Comparison of ENCODE assay signal across 1 cellular context in genomic region chr2:69978157-69978904, GRCh38.
TF ChIP-seq lines count a peak whose summit lies in the region.

No MANE protein-coding gene starts in this region.

TF ChIP-seq in HepG2, 621 proteins besides CTCF, POLR2A, EP300 and RAD21 (continued from another document and continues in another):
- TF ChIP-seq ZNF510 (CRISPR knock-in tag; IDR thresholded peaks at IDR 0.05; ENCODE audit: low read depth) (no peak), HNF1B (CRISPR knock-in tag; IDR thresholded peaks at IDR 0.05) (no peak), ATF7-NPFF (CRISPR knock-in tag; IDR thresholded peaks at IDR 0.05; ENCODE audit: low read depth) (no peak), ZNF660 (CRISPR knock-in tag; IDR thresholded peaks at IDR 0.05; ENCODE audit: borderline replicate concordance, low read depth) (no peak), ZNF891 (CRISPR knock-in tag; IDR thresholded peaks at IDR 0.05) (no peak), ZBTB40 (IDR thresholded peaks at IDR 0.05) (no peak), ZBTB40 (CRISPR knock-in tag; IDR thresholded peaks at IDR 0.05) (0 out of 2 replicates have a peak, but pooled peaks have one; percentile 10), SRY (CRISPR knock-in tag; IDR thresholded peaks at IDR 0.05) (no peak), GZF1 (CRISPR knock-in tag; IDR thresholded peaks at IDR 0.05) (no peak), HDAC6 (IDR thresholded peaks at IDR 0.05; ENCODE audit: low read depth, low read length) (no peak), ZNF205 (CRISPR knock-in tag; IDR thresholded peaks at IDR 0.05) (no peak), ZSCAN5A (CRISPR knock-in tag; IDR thresholded peaks at IDR 0.05; ENCODE audit: borderline replicate concordance) (no peak), NCOA1 (CRISPR knock-in tag; IDR thresholded peaks at IDR 0.05) (no peak), NFATC3 (CRISPR knock-in tag; IDR thresholded peaks at IDR 0.05) (no peak), KDM5A (IDR thresholded peaks at IDR 0.05; ENCODE audit: borderline replicate concordance, low read length) (no peak), TFAP4 (IDR thresholded peaks at IDR 0.05; ENCODE audit: borderline replicate concordance, low read depth) (no peak), IKZF4 (CRISPR knock-in tag; IDR thresholded peaks at IDR 0.05; ENCODE audit: borderline replicate concordance, low read depth, not compliant biosample characterization) (no peak), FOXK2 (IDR thresholded peaks at IDR 0.05) (no peak), SRF (IDR thresholded peaks at IDR 0.05; ENCODE audit: low read depth, low read length) (no peak), ZNF24 (IDR thresholded peaks at IDR 0.05) (no peak)
- TF ChIP-seq, protein P1, sequence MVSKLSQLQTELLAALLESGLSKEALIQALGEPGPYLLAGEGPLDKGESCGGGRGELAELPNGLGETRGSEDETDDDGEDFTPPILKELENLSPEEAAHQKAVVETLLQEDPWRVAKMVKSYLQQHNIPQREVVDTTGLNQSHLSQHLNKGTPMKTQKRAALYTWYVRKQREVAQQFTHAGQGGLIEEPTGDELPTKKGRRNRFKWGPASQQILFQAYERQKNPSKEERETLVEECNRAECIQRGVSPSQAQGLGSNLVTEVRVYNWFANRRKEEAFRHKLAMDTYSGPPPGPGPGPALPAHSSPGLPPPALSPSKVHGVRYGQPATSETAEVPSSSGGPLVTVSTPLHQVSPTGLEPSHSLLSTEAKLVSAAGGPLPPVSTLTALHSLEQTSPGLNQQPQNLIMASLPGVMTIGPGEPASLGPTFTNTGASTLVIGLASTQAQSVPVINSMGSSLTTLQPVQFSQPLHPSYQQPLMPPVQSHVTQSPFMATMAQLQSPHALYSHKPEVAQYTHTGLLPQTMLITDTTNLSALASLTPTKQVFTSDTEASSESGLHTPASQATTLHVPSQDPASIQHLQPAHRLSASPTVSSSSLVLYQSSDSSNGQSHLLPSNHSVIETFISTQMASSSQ (IDR thresholded peaks at IDR 0.05; ENCODE audit: low read depth) = no peak
- TF ChIP-seq, protein P1 (CRISPR knock-in tag; IDR thresholded peaks at IDR 0.05; ENCODE audit: borderline replicate concordance) = no peak
- TF ChIP-seq, protein P2, sequence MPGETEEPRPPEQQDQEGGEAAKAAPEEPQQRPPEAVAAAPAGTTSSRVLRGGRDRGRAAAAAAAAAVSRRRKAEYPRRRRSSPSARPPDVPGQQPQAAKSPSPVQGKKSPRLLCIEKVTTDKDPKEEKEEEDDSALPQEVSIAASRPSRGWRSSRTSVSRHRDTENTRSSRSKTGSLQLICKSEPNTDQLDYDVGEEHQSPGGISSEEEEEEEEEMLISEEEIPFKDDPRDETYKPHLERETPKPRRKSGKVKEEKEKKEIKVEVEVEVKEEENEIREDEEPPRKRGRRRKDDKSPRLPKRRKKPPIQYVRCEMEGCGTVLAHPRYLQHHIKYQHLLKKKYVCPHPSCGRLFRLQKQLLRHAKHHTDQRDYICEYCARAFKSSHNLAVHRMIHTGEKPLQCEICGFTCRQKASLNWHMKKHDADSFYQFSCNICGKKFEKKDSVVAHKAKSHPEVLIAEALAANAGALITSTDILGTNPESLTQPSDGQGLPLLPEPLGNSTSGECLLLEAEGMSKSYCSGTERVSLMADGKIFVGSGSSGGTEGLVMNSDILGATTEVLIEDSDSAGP (CRISPR knock-in tag; IDR thresholded peaks at IDR 0.05; ENCODE audit: borderline replicate concordance) = 0 out of 2 replicates have a peak, but pooled peaks have one; percentile 28
- TF ChIP-seq, protein P3, sequence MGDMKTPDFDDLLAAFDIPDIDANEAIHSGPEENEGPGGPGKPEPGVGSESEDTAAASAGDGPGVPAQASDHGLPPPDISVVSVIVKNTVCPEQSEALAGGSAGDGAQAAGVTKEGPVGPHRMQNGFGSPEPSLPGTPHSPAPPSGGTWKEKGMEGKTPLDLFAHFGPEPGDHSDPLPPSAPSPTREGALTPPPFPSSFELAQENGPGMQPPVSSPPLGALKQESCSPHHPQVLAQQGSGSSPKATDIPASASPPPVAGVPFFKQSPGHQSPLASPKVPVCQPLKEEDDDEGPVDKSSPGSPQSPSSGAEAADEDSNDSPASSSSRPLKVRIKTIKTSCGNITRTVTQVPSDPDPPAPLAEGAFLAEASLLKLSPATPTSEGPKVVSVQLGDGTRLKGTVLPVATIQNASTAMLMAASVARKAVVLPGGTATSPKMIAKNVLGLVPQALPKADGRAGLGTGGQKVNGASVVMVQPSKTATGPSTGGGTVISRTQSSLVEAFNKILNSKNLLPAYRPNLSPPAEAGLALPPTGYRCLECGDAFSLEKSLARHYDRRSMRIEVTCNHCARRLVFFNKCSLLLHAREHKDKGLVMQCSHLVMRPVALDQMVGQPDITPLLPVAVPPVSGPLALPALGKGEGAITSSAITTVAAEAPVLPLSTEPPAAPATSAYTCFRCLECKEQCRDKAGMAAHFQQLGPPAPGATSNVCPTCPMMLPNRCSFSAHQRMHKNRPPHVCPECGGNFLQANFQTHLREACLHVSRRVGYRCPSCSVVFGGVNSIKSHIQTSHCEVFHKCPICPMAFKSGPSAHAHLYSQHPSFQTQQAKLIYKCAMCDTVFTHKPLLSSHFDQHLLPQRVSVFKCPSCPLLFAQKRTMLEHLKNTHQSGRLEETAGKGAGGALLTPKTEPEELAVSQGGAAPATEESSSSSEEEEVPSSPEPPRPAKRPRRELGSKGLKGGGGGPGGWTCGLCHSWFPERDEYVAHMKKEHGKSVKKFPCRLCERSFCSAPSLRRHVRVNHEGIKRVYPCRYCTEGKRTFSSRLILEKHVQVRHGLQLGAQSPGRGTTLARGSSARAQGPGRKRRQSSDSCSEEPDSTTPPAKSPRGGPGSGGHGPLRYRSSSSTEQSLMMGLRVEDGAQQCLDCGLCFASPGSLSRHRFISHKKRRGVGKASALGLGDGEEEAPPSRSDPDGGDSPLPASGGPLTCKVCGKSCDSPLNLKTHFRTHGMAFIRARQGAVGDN (CRISPR knock-in tag; IDR thresholded peaks at IDR 0.05) = peak; percentile 43
- TF ChIP-seq, protein P4, sequence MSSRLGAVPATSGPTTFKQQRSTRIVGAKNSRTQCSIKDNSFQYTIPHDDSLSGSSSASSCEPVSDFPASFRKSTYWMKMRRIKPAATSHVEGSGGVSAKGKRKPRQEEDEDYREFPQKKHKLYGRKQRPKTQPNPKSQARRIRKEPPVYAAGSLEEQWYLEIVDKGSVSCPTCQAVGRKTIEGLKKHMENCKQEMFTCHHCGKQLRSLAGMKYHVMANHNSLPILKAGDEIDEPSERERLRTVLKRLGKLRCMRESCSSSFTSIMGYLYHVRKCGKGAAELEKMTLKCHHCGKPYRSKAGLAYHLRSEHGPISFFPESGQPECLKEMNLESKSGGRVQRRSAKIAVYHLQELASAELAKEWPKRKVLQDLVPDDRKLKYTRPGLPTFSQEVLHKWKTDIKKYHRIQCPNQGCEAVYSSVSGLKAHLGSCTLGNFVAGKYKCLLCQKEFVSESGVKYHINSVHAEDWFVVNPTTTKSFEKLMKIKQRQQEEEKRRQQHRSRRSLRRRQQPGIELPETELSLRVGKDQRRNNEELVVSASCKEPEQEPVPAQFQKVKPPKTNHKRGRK (CRISPR knock-in tag; IDR thresholded peaks at IDR 0.05) = no peak
